Comparison of ENCODE assay signal across 17 cellular contexts in genomic region chr10:124622866-124623536, GRCh38.
DNase-seq lines count a peak whose midpoint lies in the region; ATAC-seq and TF ChIP-seq lines count a peak whose summit lies in the region.
"Had no signal": no experiment of that assay in that cellular context is flagged by ENCODE, and none has a peak within 500 bp of the region (broad histone marks: within the 10 kb centered on the region; RNA-seq: fewer than 3 reads in every experiment).

No MANE protein-coding gene starts in this region.

- intact Hi-C loops in activated B cell treated with CpG ODN at 0.5 μM for 24 hours (cut with micrococcal nuclease), result no loop called here
- intact Hi-C loops in naive thymus-derived CD4-positive, alpha-beta T cell (cut with micrococcal nuclease), result no loop called here

- no peak overlapping the region for H2BK12ac ChIP-seq in neuronal stem cell (ENCODE audit: low read length)

- CTCF ChIA-PET in activated B cell treated with CpG ODN at 0.5 μM for 24 hours (lab: Charles Lee), result no interaction called here
- CTCF ChIA-PET in naive thymus-derived CD4-positive, alpha-beta T cell (lab: Charles Lee), result no interaction called here

- peaks cover 17% of the 10 kb centered on the region; the same call in 1 of the 2 replicates for H3K36me3 ChIP-seq in KOPT-K1 (ENCODE audit: insufficient read depth, low read length)
- H3K36me3 ChIP-seq in neuronal stem cell (replicated peaks in 1 of 2; ENCODE audit: control insufficient read depth in 2 of 2, insufficient read depth in 2 of 2, low read length in 2 of 2), result peaks cover 3 to 15% of the 10 kb centered on the region in 2 donors
- no peaks in the 10 kb centered on the region; the same call in 1 of the 2 replicates for H3K36me3 ChIP-seq in MG63
- peaks cover 0 to 14% (median 0%) of the 10 kb centered on the region in 3 experiments for H3K36me3 ChIP-seq in naive thymus-derived CD4-positive, alpha-beta T cell (ENCODE audit: control insufficient read depth in 2 of 3, insufficient read depth in 3 of 3, low read length in 3 of 3)

- H4K91ac ChIP-seq in neuronal stem cell (ENCODE audit: low read depth, low read length, poor library complexity), result no peak overlapping the region

- no peak for ATAC-seq in activated B cell treated with CpG ODN at 0.5 μM for 24 hours (ENCODE audit: low read depth)
- no peak for ATAC-seq in HG03097 (IDR thresholded peaks at IDR 0.05; ENCODE audit: low FRiP score, unreplicated experiment)
- no peak for ATAC-seq in naive thymus-derived CD4-positive, alpha-beta T cell
- ATAC-seq: CD8-positive, alpha-beta T cell; GM23338 had no signal

- no peaks in the 10 kb centered on the region for H3K27me3 ChIP-seq in neuronal stem cell (ENCODE audit: control insufficient read depth in 3 of 3, insufficient read depth in 3 of 3, low read depth in 1 of 3, low read length in 3 of 3)
- H3K27me3 ChIP-seq in MG63, result no peaks in the 10 kb centered on the region
- H3K27me3 ChIP-seq in naive thymus-derived CD4-positive, alpha-beta T cell (ENCODE audit: control insufficient read depth in 2 of 2, insufficient read depth in 2 of 2, low read length in 2 of 2), result no peaks in the 10 kb centered on the region
- H3K27me3 ChIP-seq: BE2C had no signal

- H2BK5ac ChIP-seq in neuronal stem cell (ENCODE audit: low read length), result peak overlapping the region; percentile 62

- H3K79me1 ChIP-seq in neuronal stem cell (ENCODE audit: low read depth, low read length), result peaks cover 26% of the 10 kb centered on the region

- H2BK15ac ChIP-seq in neuronal stem cell (ENCODE audit: low read length), result no peak overlapping the region

- no peak overlapping the region for H3K4me2 ChIP-seq in neuronal stem cell (ENCODE audit: insufficient read depth, low read length, poor library complexity, severe bottlenecking)
- H3K4me2 ChIP-seq: GM23338, KMS-11 had no signal

- no peak overlapping the region for H3K23ac ChIP-seq in neuronal stem cell (ENCODE audit: low read depth, low read length, poor library complexity)

- no peak for TF ChIP-seq CTCF in activated B cell treated with CpG ODN at 0.5 μM for 24 hours (IDR thresholded peaks at IDR 0.05)

- H3K4me3 ChIP-seq in neuronal stem cell (ENCODE audit: low read length in 2 of 2), result no peak overlapping the region
- no peak overlapping the region for H3K4me3 ChIP-seq in MG63
- H3K4me3 ChIP-seq in naive thymus-derived CD4-positive, alpha-beta T cell (ENCODE audit: low read length), result no peak overlapping the region
- H3K4me3 ChIP-seq: GM23338 had no signal

- H3K4ac ChIP-seq in neuronal stem cell (ENCODE audit: low read length), result no peak overlapping the region

- DNase-seq in activated B cell treated with CpG ODN at 0.5 μM for 24 hours (no peak), neuronal stem cell (ENCODE audit: low spot score) (no peak), MG63 (no peak), NCI-H1092 (lab: John Stamatoyannopoulos, UW) (no peak)
- no peak for DNase-seq in naive thymus-derived CD4-positive, alpha-beta T cell
- DNase-seq: BE2C; CD8-positive, alpha-beta T cell; NCI-H1105 treated with DMSO at 0.1 percent for 48 hours; NCI-H187; NCI-H345; NCI-H526; SHP77 treated with DMSO at 0.1 percent for 48 hours had no signal

- H3K27ac ChIP-seq in KOPT-K1 (ENCODE audit: low read depth, low read length, poor library complexity, severe bottlenecking), result peak overlapping the region; percentile 99
- no peak overlapping the region for H3K27ac ChIP-seq in neuronal stem cell (replicated peaks; ENCODE audit: low read length)
- H3K27ac ChIP-seq in temporal lobe (ENCODE audit: low read depth, low read length), result peak overlapping the region; percentile 85
- no peak overlapping the region for H3K27ac ChIP-seq in naive thymus-derived CD4-positive, alpha-beta T cell (ENCODE audit: low read depth, low read length)
- H3K27ac ChIP-seq: KMS-11 had no signal

- no peak overlapping the region for H3K9ac ChIP-seq in neuronal stem cell (ENCODE audit: low read depth, low read length, poor library complexity)
- H3K9ac ChIP-seq: KMS-11 had no signal

- no peaks in the 10 kb centered on the region for H3K9me3 Mint-ChIP-seq in activated B cell treated with CpG ODN at 0.5 μM for 24 hours
- H3K9me3 Mint-ChIP-seq in naive thymus-derived CD4-positive, alpha-beta T cell, result peaks cover 0 to 1% (median 0%) of the 10 kb centered on the region in 11 donors
- H3K9me3 Mint-ChIP-seq: CD8-positive, alpha-beta T cell; GM23338 had no signal

- H3K9me3 ChIP-seq in KOPT-K1 (ENCODE audit: insufficient read depth, low read length, poor library complexity, severe bottlenecking) (no peaks in the 10 kb centered on the region), neuronal stem cell (replicated peaks in 1 of 2; ENCODE audit: control insufficient read depth in 2 of 2, insufficient read depth in 1 of 2, low read depth in 1 of 2, low read length in 2 of 2) (no peaks in the 10 kb centered on the region), MG63 (no peaks in the 10 kb centered on the region)
- H3K9me3 ChIP-seq in naive thymus-derived CD4-positive, alpha-beta T cell (ENCODE audit: control insufficient read depth in 2 of 3, low read length in 3 of 3), result no peaks in the 10 kb centered on the region
- H3K9me3 ChIP-seq: BE2C had no signal

- peak overlapping the region; percentile 65 for H3K18ac ChIP-seq in neuronal stem cell (ENCODE audit: low read length)

- H2AFZ ChIP-seq in neuronal stem cell (ENCODE audit: low read length), result no peak overlapping the region
- H2AFZ ChIP-seq: GM23338 had no signal

- H3K27me3 Mint-ChIP-seq in activated B cell treated with CpG ODN at 0.5 μM for 24 hours, result no peaks in the 10 kb centered on the region
- no peaks in the 10 kb centered on the region for H3K27me3 Mint-ChIP-seq in naive thymus-derived CD4-positive, alpha-beta T cell

- peaks cover 0 to 35% of the 10 kb centered on the region in 2 donors for H3K4me1 ChIP-seq in neuronal stem cell (ENCODE audit: control insufficient read depth in 2 of 2, insufficient read depth in 1 of 2, low read depth in 1 of 2, low read length in 2 of 2)
- peaks cover 34 to 41% of the 10 kb centered on the region in 2 donors for H3K4me1 ChIP-seq in naive thymus-derived CD4-positive, alpha-beta T cell (ENCODE audit: control insufficient read depth in 2 of 2, insufficient read depth in 2 of 2, low read length in 2 of 2)
- H3K4me1 ChIP-seq: BE2C had no signal

- no peak overlapping the region for H4K8ac ChIP-seq in neuronal stem cell (ENCODE audit: low read depth, low read length)

- H3K4me1 Mint-ChIP-seq in activated B cell treated with CpG ODN at 0.5 μM for 24 hours, result peaks cover 99% of the 10 kb centered on the region
- H3K4me1 Mint-ChIP-seq in naive thymus-derived CD4-positive, alpha-beta T cell, result peaks cover 15 to 62% (median 45%) of the 10 kb centered on the region in 7 donors

- H2AK5ac ChIP-seq in neuronal stem cell (ENCODE audit: low read depth, low read length), result peak overlapping the region; percentile 60

- peaks cover 29% of the 10 kb centered on the region for H3K36me3 Mint-ChIP-seq in activated B cell treated with CpG ODN at 0.5 μM for 24 hours (ENCODE audit: low read depth)
- peaks cover 0 to 10% (median 0%) of the 10 kb centered on the region in 5 donors for H3K36me3 Mint-ChIP-seq in naive thymus-derived CD4-positive, alpha-beta T cell

- no peak overlapping the region for H2BK120ac ChIP-seq in neuronal stem cell (ENCODE audit: low read depth, low read length)

- no peak overlapping the region for H3K14ac ChIP-seq in neuronal stem cell (ENCODE audit: low read length)

- POLR2A ChIA-PET in activated B cell treated with CpG ODN at 0.5 μM for 24 hours (lab: Charles Lee), result interaction anchor here (0.6 to 15.9 kb wide), 2 partner anchors 19 to 23 kb away, joined by 4 to 207 read pairs; no protein-coding TSS in a partner anchor
- POLR2A ChIA-PET in naive thymus-derived CD4-positive, alpha-beta T cell (lab: Charles Lee), result no interaction called here

- WGBS in neuronal stem cell (ENCODE audit: extremely low coverage in 2 of 2, insufficient read length in 2 of 2, insufficient replicate concordance in 1 of 2), 2 donors, result no CpG with 5 or more reads among the region's 31 CpGs

- no peak overlapping the region for H3K4me3 Mint-ChIP-seq in activated B cell treated with CpG ODN at 0.5 μM for 24 hours
- H3K4me3 Mint-ChIP-seq in naive thymus-derived CD4-positive, alpha-beta T cell, result no peak overlapping the region
- H3K4me3 Mint-ChIP-seq: CD8-positive, alpha-beta T cell; GM23338 had no signal

- H3K27ac Mint-ChIP-seq in activated B cell treated with CpG ODN at 0.5 μM for 24 hours, result peak overlapping the region; percentile 95
- H3K27ac Mint-ChIP-seq in naive thymus-derived CD4-positive, alpha-beta T cell, result no peak overlapping the region
- H3K27ac Mint-ChIP-seq: CD8-positive, alpha-beta T cell had no signal

Comparison
In these comparisons a context has a peak if more than half of its experiments do, and no peak if none do; other contexts are left out.
1. H3K27ac ChIP-seq: peak in KOPT-K1 (single experiment) and temporal lobe (single experiment); none in neuronal stem cell (single experiment) and naive thymus-derived CD4-positive, alpha-beta T cell (single experiment).